22 cellular contexts compared by ENCODE assay signal in genomic region chr2:215205787-215206186, GRCh38.
DNase-seq lines count a peak whose midpoint lies in the region; ATAC-seq and TF ChIP-seq lines count a peak whose summit lies in the region.
"Had no signal": no experiment of that assay in that cellular context is flagged by ENCODE, and none has a peak within 500 bp of the region (broad histone marks: within the 10 kb centered on the region; RNA-seq: fewer than 3 reads in every experiment).

No MANE protein-coding gene starts in this region.

- no peaks in the 10 kb centered on the region for H3K4me1 ChIP-seq in foreskin keratinocyte
- H3K4me1 ChIP-seq: A549; BLaER1 treated with 17β-estradiol and CSF1 and Interleukin-3, amounts not matched to agents 10 nM and 100 nM had no signal

- peak overlapping the region; percentile 99; the same call in 1 of the 2 replicates for H3K27ac ChIP-seq in C4-2B
- peak overlapping the region; percentile 90 for H3K27ac ChIP-seq in VCaP
- no peak overlapping the region for H3K27ac ChIP-seq in foreskin keratinocyte
- H3K27ac ChIP-seq: 22Rv1; A549; BLaER1 treated with 17β-estradiol and CSF1 and Interleukin-3, amounts not matched to agents 10 nM and 100 nM had no signal

- ATAC-seq in GM21526 (IDR thresholded peaks at IDR 0.05; ENCODE audit: low FRiP score, unreplicated experiment) (peak; percentile 69), HG02610 (IDR thresholded peaks at IDR 0.05; ENCODE audit: unreplicated experiment) (no peak), foreskin keratinocyte (no peak)
- ATAC-seq: A549, GM12878 had no signal

- H3K27me3 ChIP-seq in foreskin keratinocyte: no peaks in the 10 kb centered on the region
- H3K27me3 ChIP-seq: BLaER1 treated with 17β-estradiol and CSF1 and Interleukin-3, amounts not matched to agents 10 nM and 100 nM had no signal

- TF ChIP-seq CTCF in C4-2B (conservative IDR thresholded peaks at IDR 0.05) (no peak), VCaP (conservative IDR thresholded peaks at IDR 0.05) (no peak), foreskin keratinocyte (conservative IDR thresholded peaks at IDR 0.05) (no peak)

- DNase-seq in foreskin keratinocyte (no peak), NCI-H1105 treated with DMSO at 0.1 percent for 48 hours (lab: John Stamatoyannopoulos, UW) (no peak)
- DNase-seq: AML-193; CD4-positive, alpha-beta memory T cell; CD4-positive, CD25-positive, alpha-beta regulatory T cell; CD8-positive, alpha-beta memory T cell; COR-L47; DMS 273 treated with DMSO at 0.1 percent for 48 hours; DMS153; DMS53; DMS79; DND-41; EL; GDM1 had no signal
